In the genomic region with DNA sequence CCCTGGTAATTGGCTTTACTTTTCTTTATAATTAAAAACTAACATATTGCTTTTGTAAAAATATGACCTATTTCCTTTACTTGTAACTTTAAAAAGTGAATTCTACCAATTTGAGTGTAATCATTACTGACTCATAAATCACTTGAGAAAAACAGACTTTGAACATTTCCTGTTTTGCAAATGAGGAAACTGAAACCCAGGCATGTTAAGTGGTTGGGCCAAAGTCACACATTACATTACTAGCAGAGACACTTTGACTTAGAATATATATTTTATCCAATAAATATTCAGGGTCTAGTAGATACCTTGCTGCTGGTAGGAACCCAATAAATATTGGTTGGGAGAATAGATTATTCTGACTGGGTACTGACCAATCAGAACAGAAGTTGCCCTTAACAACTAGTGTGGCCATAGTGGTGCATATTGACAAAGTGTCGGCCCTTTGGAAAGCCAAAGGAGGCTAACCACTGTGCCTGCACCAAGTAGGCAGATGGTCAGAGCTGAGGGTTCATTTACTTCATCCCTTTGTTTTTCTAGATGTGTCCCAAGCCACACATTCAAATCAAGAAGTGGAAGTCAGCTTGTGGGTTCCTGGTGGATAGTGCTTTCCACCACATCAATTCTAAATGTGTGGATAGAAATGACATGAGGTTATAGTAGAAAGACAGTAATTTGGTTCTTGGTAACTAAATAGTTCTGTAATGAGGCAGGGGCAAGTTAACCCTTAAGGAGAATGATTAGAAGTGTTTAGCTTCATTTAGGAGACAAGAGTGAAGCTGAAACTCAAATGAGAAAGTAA, we compare ENCODE assay signal across 9 cellular contexts.
DNase-seq lines count a peak whose midpoint lies in the region; ATAC-seq and TF ChIP-seq lines count a peak whose summit lies in the region.
"Had no signal": no experiment of that assay in that cellular context is flagged by ENCODE, and none has a peak within 500 bp of the region (broad histone marks: within the 10 kb centered on the region; RNA-seq: fewer than 3 reads in every experiment).

No MANE protein-coding gene starts in this region.

- no TSS peak for BruUV-seq in MCF 10A (replicated peaks; lab: Mats Ljungman, UMichigan)
- no TSS peak for BruUV-seq in mammary epithelial cell (replicated peaks; lab: Mats Ljungman, UMichigan)

- H3K27ac ChIP-seq in mammary epithelial cell (ENCODE audit: insufficient read depth, low read depth, low read length) (no peak overlapping the region), Karpas-422 (ENCODE audit: low read length) (no peak overlapping the region)
- H3K27ac ChIP-seq: C4-2B had no signal

- 100% methylated on average over 1 of the region's 1 CpG for WGBS in mammary epithelial cell (ENCODE audit: low coverage, missing lambda C conversion rate)
- WGBS in lower leg skin, 2 donors, result 84 to 86% methylated on average over 1 of the region's 1 CpG

- DNase-seq in MCF 10A (ENCODE audit: unreplicated experiment), result peak; percentile 5
- no peak for DNase-seq in mammary epithelial cell
- DNase-seq in activated CD8-positive, alpha-beta T cell treated with anti-CD3 and anti-CD28 coated beads for 36 hours, result no peak
- no peak for DNase-seq in Right ventricle myocardium inferior (ENCODE audit: missing footprints)
- DNase-seq in HAP-1 (ENCODE audit: low spot score in 2 of 2), result no peak
- no peak for DNase-seq in lower leg skin (ENCODE audit: low spot score in 2 of 2)
- DNase-seq in Karpas-422, result no peak

- no peaks in the 10 kb centered on the region for H3K79me2 ChIP-seq in mammary epithelial cell (ENCODE audit: insufficient read depth, low read length)
- H3K79me2 ChIP-seq in Karpas-422 (ENCODE audit: low read length), result no peaks in the 10 kb centered on the region

- H3K27me3 ChIP-seq in mammary epithelial cell (ENCODE audit: insufficient read depth, low read length), result no peaks in the 10 kb centered on the region
- H3K27me3 ChIP-seq in HAP-1 (ENCODE audit: low read depth), result no peaks in the 10 kb centered on the region
- no peaks in the 10 kb centered on the region for H3K27me3 ChIP-seq in Karpas-422 (ENCODE audit: low read length)

- no peak for TF ChIP-seq POLR2A in lower leg skin (IDR thresholded peaks at IDR 0.05)

- no peaks in the 10 kb centered on the region for H3K9me3 Mint-ChIP-seq in MCF 10A (ENCODE audit: unreplicated experiment)
- H3K9me3 Mint-ChIP-seq in activated CD8-positive, alpha-beta T cell treated with anti-CD3 and anti-CD28 coated beads for 36 hours, result no peaks in the 10 kb centered on the region

- H3K27me3 Mint-ChIP-seq in MCF 10A (ENCODE audit: insufficient read depth, unreplicated experiment), result no peaks in the 10 kb centered on the region
- no peaks in the 10 kb centered on the region for H3K27me3 Mint-ChIP-seq in activated CD8-positive, alpha-beta T cell treated with anti-CD3 and anti-CD28 coated beads for 36 hours

- no peak overlapping the region for H3K27ac Mint-ChIP-seq in MCF 10A (ENCODE audit: low read depth, unreplicated experiment)
- no peak overlapping the region for H3K27ac Mint-ChIP-seq in activated CD8-positive, alpha-beta T cell treated with anti-CD3 and anti-CD28 coated beads for 36 hours

- POLR2A ChIA-PET in MCF 10A (lab: Yijun Ruan, JAX), result interaction anchor here (1.7 kb wide), 1 partner anchor 14 kb away, joined by 4 read pairs; no protein-coding TSS in a partner anchor
- POLR2A ChIA-PET in activated CD8-positive, alpha-beta T cell treated with anti-CD3 and anti-CD28 coated beads for 36 hours (lab: Charles Lee), result no interaction called here

- H3K4me3 ChIP-seq in mammary epithelial cell (replicated peaks in 1 of 3; ENCODE audit: insufficient read depth in 1 of 3, low read depth in 2 of 3, low read length in 3 of 3) (no peak overlapping the region), HAP-1 (no peak overlapping the region), lower leg skin (ENCODE audit: low read depth, poor library complexity, severe bottlenecking) (no peak overlapping the region), Karpas-422 (ENCODE audit: low read length) (no peak overlapping the region)

- no peaks in the 10 kb centered on the region for H3K36me3 Mint-ChIP-seq in MCF 10A (ENCODE audit: insufficient read depth, unreplicated experiment)
- no peaks in the 10 kb centered on the region for H3K36me3 Mint-ChIP-seq in activated CD8-positive, alpha-beta T cell treated with anti-CD3 and anti-CD28 coated beads for 36 hours (ENCODE audit: low read depth)

- H3K4me1 ChIP-seq in mammary epithelial cell (ENCODE audit: insufficient read depth, low read length) (no peaks in the 10 kb centered on the region), HAP-1 (peaks cover 16% of the 10 kb centered on the region), Karpas-422 (ENCODE audit: low read length) (no peaks in the 10 kb centered on the region)

- H4K20me1 ChIP-seq in mammary epithelial cell (ENCODE audit: insufficient read depth, low read length) (no peaks in the 10 kb centered on the region), Karpas-422 (ENCODE audit: insufficient read depth, low read depth, low read length) (no peaks in the 10 kb centered on the region)

- peak; percentile 61 for ATAC-seq in HG03045 (IDR thresholded peaks at IDR 0.05; ENCODE audit: unreplicated experiment)
- ATAC-seq in activated CD8-positive, alpha-beta T cell treated with anti-CD3 and anti-CD28 coated beads for 36 hours, result peak; percentile 74
- no peak for ATAC-seq in Right ventricle myocardium inferior

- H3K36me3 ChIP-seq in mammary epithelial cell (ENCODE audit: insufficient read depth, low read length) (no peaks in the 10 kb centered on the region), HAP-1 (replicated peaks) (no peaks in the 10 kb centered on the region), Karpas-422 (ENCODE audit: insufficient read depth, low read length) (no peaks in the 10 kb centered on the region)

- H3K9ac ChIP-seq in mammary epithelial cell (ENCODE audit: insufficient read depth, low read length), result no peak overlapping the region
- H3K9ac ChIP-seq in Karpas-422 (ENCODE audit: low read length), result no peak overlapping the region

- CTCF ChIA-PET in MCF 10A (lab: Yijun Ruan, JAX), result interaction anchor here (0.7 to 2.3 kb wide), 2 partner anchors 14 to 251 kb away, joined by 4 to 11 read pairs; no protein-coding TSS in a partner anchor
- CTCF ChIA-PET in mammary epithelial cell (lab: Charles Lee; ENCODE audit: low non-redundant PET), result no interaction called here
- CTCF ChIA-PET in activated CD8-positive, alpha-beta T cell treated with anti-CD3 and anti-CD28 coated beads for 36 hours (lab: Charles Lee), result interaction anchor here (1.5 kb wide), 1 partner anchor 15 kb away, joined by 3 read pairs; no protein-coding TSS in a partner anchor

- no peaks in the 10 kb centered on the region for H3K9me2 ChIP-seq in Karpas-422 (replicated peaks; ENCODE audit: insufficient read depth, low read length)

- H2AFZ ChIP-seq in mammary epithelial cell (ENCODE audit: low read depth, low read length), result no peak overlapping the region
- no peak overlapping the region for H2AFZ ChIP-seq in Karpas-422 (ENCODE audit: low read length)

- intact Hi-C loops in MCF 10A (cut with micrococcal nuclease) (no loop called here), mammary epithelial cell (cut with micrococcal nuclease) (no loop called here), Right ventricle myocardium inferior (cut with DNase I) (no loop called here), lower leg skin (cut with DNase I; ENCODE audit: low total_unique reads) (no loop called here)
- intact Hi-C loops in activated CD8-positive, alpha-beta T cell treated with anti-CD3 and anti-CD28 coated beads for 36 hours (cut with micrococcal nuclease), result no loop called here

- in situ Hi-C loops in mammary epithelial cell (cut with MboI; ENCODE audit: low sequenced_read_pairs in 2 of 2) (no loop called here), HAP-1 (cut with MboI; ENCODE audit: low sequenced_read_pairs) (loop anchor here (25.0 kb wide), 1 partner anchor 236 kb away; no protein-coding TSS in a partner anchor)

- no peak overlapping the region for H3K4me3 Mint-ChIP-seq in MCF 10A (ENCODE audit: unreplicated experiment)
- no peak overlapping the region for H3K4me3 Mint-ChIP-seq in activated CD8-positive, alpha-beta T cell treated with anti-CD3 and anti-CD28 coated beads for 36 hours

- no peak overlapping the region for H3K4me2 ChIP-seq in mammary epithelial cell (ENCODE audit: insufficient read depth, low read depth, low read length)
- no peak overlapping the region for H3K4me2 ChIP-seq in Karpas-422 (ENCODE audit: low read depth, low read length, poor library complexity, severe bottlenecking)

- H3K4me1 Mint-ChIP-seq in MCF 10A (ENCODE audit: insufficient read depth, unreplicated experiment), result no peaks in the 10 kb centered on the region
- H3K4me1 Mint-ChIP-seq in activated CD8-positive, alpha-beta T cell treated with anti-CD3 and anti-CD28 coated beads for 36 hours (ENCODE audit: low read depth), result peaks cover 15% of the 10 kb centered on the region

- H3K9me3 ChIP-seq in mammary epithelial cell (replicated peaks; ENCODE audit: insufficient read depth, low read length) (no peaks in the 10 kb centered on the region), HAP-1 (no peaks in the 10 kb centered on the region), Karpas-422 (ENCODE audit: low read length) (no peaks in the 10 kb centered on the region)

- TF ChIP-seq CTCF in MCF 10A (IDR thresholded peaks at IDR 0.05; ENCODE audit: unreplicated experiment), result no peak
- TF ChIP-seq CTCF in mammary epithelial cell (conservative IDR thresholded peaks at IDR 0.05 in 1 of 2, IDR thresholded peaks at IDR 0.05 in 1 of 2; ENCODE audit: extremely low read depth in 1 of 2, insufficient read depth in 1 of 2, low read depth in 1 of 2, low read length in 2 of 2), result no peak
- no peak for TF ChIP-seq CTCF in activated CD8-positive, alpha-beta T cell treated with anti-CD3 and anti-CD28 coated beads for 36 hours (IDR thresholded peaks at IDR 0.05)
- no peak for TF ChIP-seq CTCF in lower leg skin (IDR thresholded peaks at IDR 0.05)

- dilution Hi-C loops in mammary epithelial cell (cut with HindIII; ENCODE audit: low sequenced_read_pairs), result no loop called here
